In the genomic region with DNA sequence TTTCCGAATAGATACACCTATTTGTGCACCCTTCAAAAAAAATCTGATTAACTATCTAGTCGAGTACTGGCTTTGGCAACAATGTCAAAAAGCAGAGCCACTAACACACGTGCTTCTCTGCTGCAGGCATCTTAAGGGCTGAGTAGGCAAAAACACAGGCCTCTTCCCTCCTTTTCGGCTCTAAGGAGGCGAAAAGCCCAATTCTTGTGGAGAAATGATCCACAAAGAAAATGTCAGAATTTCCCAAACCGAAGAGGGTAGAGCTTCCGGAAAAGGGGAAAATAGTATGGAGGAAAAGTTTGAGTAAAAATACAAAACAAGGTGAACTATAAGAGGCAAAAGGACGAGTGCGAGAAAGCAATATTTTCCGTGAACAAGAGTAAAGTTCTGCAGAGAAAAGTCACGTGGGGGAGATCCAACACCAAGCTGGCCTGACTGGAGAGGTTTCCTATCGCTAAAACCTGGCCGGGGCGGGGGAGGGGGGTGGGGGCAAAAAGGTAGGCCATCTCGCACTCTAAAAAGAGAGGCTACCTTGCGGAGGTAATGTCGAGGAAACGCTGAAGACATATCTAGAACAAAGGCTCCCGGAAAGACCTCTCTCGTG, we compare ENCODE assay signal across 8 cellular contexts. TPM values are rescaled to one million over a fixed set of nuclear protein-coding genes. Genes with fewer than 3 reads are reported as not detected.
DNase-seq lines count a peak whose midpoint lies in the region; ATAC-seq, FAIRE-seq and TF ChIP-seq lines count a peak whose summit lies in the region.

No MANE protein-coding gene starts in this region.

- peak overlapping the region; percentile 91 for H2AFZ ChIP-seq in K562 (ENCODE audit: low read depth, low read length)

- H3K9ac ChIP-seq in K562 (ENCODE audit: insufficient read depth in 1 of 2, low read depth in 2 of 2, low read length in 2 of 2) = peak overlapping the region; percentile 91 to 96

- peaks cover 0 to 1% of the 10 kb centered on the region in 2 donors for H3K9me3 Mint-ChIP-seq in stimulated activated naive B cell treated with anti-CD40 and anti-IgM and Interleukin-4, amounts not matched to agents 10 μg/mL and 1 μg/mL and 100 μg/mL, for 72 hours

- no peak for TF ChIP-seq RAD21 in K562 (CRISPR knock-in tag; conservative IDR thresholded peaks at IDR 0.05 in 1 of 2, IDR thresholded peaks at IDR 0.05 in 1 of 2)

- TSS peak; percentile 42 for BruUV-seq in K562 (replicated peaks; lab: Mats Ljungman, UMichigan)

- peaks cover 15 to 23% of the 10 kb centered on the region in 2 donors for H3K36me3 Mint-ChIP-seq in stimulated activated naive B cell treated with anti-CD40 and anti-IgM and Interleukin-4, amounts not matched to agents 10 μg/mL and 1 μg/mL and 100 μg/mL, for 72 hours

- ATAC-seq in K562 (peak; percentile 80), GM21367 (IDR thresholded peaks at IDR 0.05; ENCODE audit: unreplicated experiment) (no peak)
- ATAC-seq in stimulated activated naive B cell treated with anti-CD40 and anti-IgM and Interleukin-4, amounts not matched to agents 10 μg/mL and 1 μg/mL and 100 μg/mL, for 72 hours (replicated peaks) = peak; percentile 48 to 52

- no peaks in the 10 kb centered on the region; a peak in 1 of 5 replicates for H3K27me3 ChIP-seq in K562 (ENCODE audit: control insufficient read depth in 2 of 2, insufficient read depth in 2 of 2, low read length in 2 of 2)
- no peaks in the 10 kb centered on the region for H3K27me3 ChIP-seq in kidney epithelial cell (ENCODE audit: control insufficient read depth, insufficient read depth, low read length)

- peak overlapping the region; percentile 100 for H3K27ac Mint-ChIP-seq in stimulated activated naive B cell treated with anti-CD40 and anti-IgM and Interleukin-4, amounts not matched to agents 10 μg/mL and 1 μg/mL and 100 μg/mL, for 72 hours

- 0% methylated on average over 15 of the region's 20 CpGs for WGBS in K562 (ENCODE audit: insufficient coverage, low coverage, missing lambda C conversion rate)

- H3K9me1 ChIP-seq in K562 (ENCODE audit: control insufficient read depth, insufficient read depth, low read length) = no peaks in the 10 kb centered on the region

- peak overlapping the region; percentile 90 for H3K4me2 ChIP-seq in K562 (ENCODE audit: insufficient read depth, low read length)

- CTCF ChIA-PET in K562 (lab: Yijun Ruan, JAX; ENCODE audit: low intra/inter-chr PET ratio) = no interaction called here

- TF ChIP-seq POLR2A in H54 (IDR thresholded peaks at IDR 0.05; ENCODE audit: low read depth, low read length) (no peak), K562 (conservative IDR thresholded peaks at IDR 0.05) (no peak)

- H3K9me3 ChIP-seq in K562 (replicated peaks; ENCODE audit: control insufficient read depth, insufficient read depth, low read depth, low read length) = no peaks in the 10 kb centered on the region

- in situ Hi-C loops in K562 (cut with MboI) = no loop called here

- intact Hi-C loops in K562 (cut with micrococcal nuclease) = loop anchor here (2.0 kb wide), 1 partner anchor 875 kb away; a partner anchor contains a TSS

- TF ChIP-seq CTCF in K562 (IDR thresholded peaks at IDR 0.05 in 2 of 3, conservative IDR thresholded peaks at IDR 0.05 in 1 of 3; ENCODE audit: insufficient read depth in 2 of 3, low read depth in 1 of 3, low read length in 3 of 3) = no peak
- no peak for TF ChIP-seq CTCF in kidney epithelial cell (IDR thresholded peaks at IDR 0.05; ENCODE audit: insufficient read depth, low read length, poor library complexity, severe bottlenecking)

- peaks cover 40% of the 10 kb centered on the region for H3K36me3 ChIP-seq in K562 (ENCODE audit: control insufficient read depth, insufficient read depth, low read length)
- H3K36me3 ChIP-seq in kidney epithelial cell (ENCODE audit: control insufficient read depth, insufficient read depth, low read length) = no peaks in the 10 kb centered on the region

- peak overlapping the region; percentile 89 for H3K27ac ChIP-seq in K562 (ENCODE audit: extremely low read depth, low read depth, low read length)

- FAIRE-seq in H54 (lab: Jason Lieb, UNC) = peak; percentile 57
- no peak for FAIRE-seq in K562 (lab: Jason Lieb, UNC)

- H3K4me3 Mint-ChIP-seq in stimulated activated naive B cell treated with anti-CD40 and anti-IgM and Interleukin-4, amounts not matched to agents 10 μg/mL and 1 μg/mL and 100 μg/mL, for 72 hours = peak overlapping the region; percentile 88 to 96

- peaks cover 57% of the 10 kb centered on the region for H3K79me2 ChIP-seq in K562 (ENCODE audit: control insufficient read depth, insufficient read depth, low read length)

- no peaks in the 10 kb centered on the region; a peak in 2 of 5 replicates for H3K4me1 ChIP-seq in K562 (replicated peaks in 1 of 2; ENCODE audit: control insufficient read depth in 2 of 2, insufficient read depth in 2 of 2, low read length in 2 of 2)

- peak; percentile 43 to 46 for DNase-seq in NCI-H526 (lab: John Stamatoyannopoulos, UW)
- DNase-seq in NCI-H526 treated with DMSO at 0.1 percent for 48 hours (lab: John Stamatoyannopoulos, UW) = no peak
- no peak for DNase-seq in H54 (ENCODE audit: insufficient read length, low spot score)
- DNase-seq in NCI-H69 (lab: John Stamatoyannopoulos, UW) = peak; percentile 58
- DNase-seq in K562 (ENCODE audit: extremely low read depth in 1 of 4, low spot score in 3 of 4) = peak; percentile 60 to 70 (median 68)
- DNase-seq in kidney epithelial cell (ENCODE audit: low read depth) = no peak
- DNase-seq in stimulated activated naive B cell treated with anti-CD40 and anti-IgM and Interleukin-4, amounts not matched to agents 10 μg/mL and 1 μg/mL and 100 μg/mL, for 72 hours = no peak

- H4K20me1 ChIP-seq in K562 (replicated peaks; ENCODE audit: control insufficient read depth, insufficient read depth, low read length) = no peaks in the 10 kb centered on the region; the same call in 1 of the 2 replicates

- H3K27me3 Mint-ChIP-seq in stimulated activated naive B cell treated with anti-CD40 and anti-IgM and Interleukin-4, amounts not matched to agents 10 μg/mL and 1 μg/mL and 100 μg/mL, for 72 hours = peaks cover 19 to 26% of the 10 kb centered on the region in 2 donors

- H3K4me3 ChIP-seq in K562 (peak overlapping the region; percentile 68), kidney epithelial cell (ENCODE audit: low read depth, low read length) (peak overlapping the region; percentile 71)

- H3K4me1 Mint-ChIP-seq in stimulated activated naive B cell treated with anti-CD40 and anti-IgM and Interleukin-4, amounts not matched to agents 10 μg/mL and 1 μg/mL and 100 μg/mL, for 72 hours = peaks cover 11 to 21% of the 10 kb centered on the region in 2 donors

- TF ChIP-seq EP300 in K562 (IDR thresholded peaks at IDR 0.05; ENCODE audit: low read length) = no peak

- POLR2A ChIA-PET in K562 (lab: Yijun Ruan, JAX) = interaction anchor here (0.6 to 1.7 kb wide), 6 partner anchors 7 to 110 kb away, joined by 3 to 6 read pairs (median 4); no protein-coding TSS in a partner anchor

TF ChIP-seq in K562, 482 proteins besides CTCF, POLR2A, EP300 and RAD21 (continues in another document):
- TF ChIP-seq SMAD3 (CRISPR knock-in tag; conservative IDR thresholded peaks at IDR 0.05) = no peak

RNA-seq across cellular contexts. Expression of a gene that starts 0.6 kb away (rescaled TPM):
- 82.9 and 341 TPM in 2 replicates for total RNA-seq in K562 (2011; cell fraction: chromatin; rRNA removed; ENCODE audit: low replicate concordance)
- total RNA-seq in K562 (2011; cell fraction: nucleolus; rRNA removed) = 32.4 and 47.8 TPM in 2 replicates
- 107 and 212 TPM in 2 replicates for total RNA-seq in K562 (2011; cell fraction: nucleoplasm; rRNA removed)
- total RNA-seq in K562 (2014; rRNA removed) (80.8 and 86.5 TPM in 2 replicates), K562 (2014; rRNA removed; fragmentation: Illumina TruSeq; extraction: Trizol) (86.0 and 108 TPM in 2 replicates), K562 (2015; rRNA removed; fragmentation: Illumina TruSeq; extraction: Trizol) (75.5 and 88.3 TPM in 2 replicates), K562 (2021) (129 and 134 TPM in 2 replicates), kidney epithelial cell (43.3 and 45.3 TPM in 2 replicates)
- polyA plus RNA-seq in K562 (2011; rRNA removed) (230 and 264 TPM in 2 replicates), K562 (2014; fragmentation: Illumina TruSeq; extraction: Trizol) (207 and 240 TPM in 2 replicates), K562 (2014; fragmentation: Nextera tagmentation; extraction: Ambion mirVana) (100 to 1,000 TPM; 194 to 244 TPM), K562 (2014; rRNA removed) (157 TPM in 2 replicates)
- polyA plus RNA-seq in K562 (2011; cell fraction: cytosol; rRNA removed) = 17.5 and 48.4 TPM in 2 replicates
- polyA plus RNA-seq in K562 (2011; cell fraction: nucleus; rRNA removed) = 309 and 554 TPM in 2 replicates
- polyA plus RNA-seq in K562 (2012) = 109 and 124 TPM in 2 replicates
- polyA minus RNA-seq in K562 (2011; rRNA and poly(A)+ RNA removed) = 108 and 129 TPM in 2 replicates
- polyA minus RNA-seq in K562 (2011; cell fraction: cytosol; rRNA and poly(A)+ RNA removed) = 28.0 and 33.2 TPM in 2 replicates
- polyA minus RNA-seq in K562 (2011; cell fraction: nucleus; rRNA and poly(A)+ RNA removed) = 82.8 and 171 TPM in 2 replicates

RNA-seq across cellular contexts. Expression of a gene that starts 32.7 kb away (rescaled TPM):
- total RNA-seq in K562 (2011; cell fraction: chromatin; rRNA removed; ENCODE audit: low replicate concordance) = 14.8 and 15.1 TPM in 2 replicates
- 13.7 and 16.2 TPM in 2 replicates for total RNA-seq in K562 (2011; cell fraction: nucleolus; rRNA removed)
- 13.1 and 24.9 TPM in 2 replicates for total RNA-seq in K562 (2011; cell fraction: nucleoplasm; rRNA removed)
- total RNA-seq in K562 (2014; rRNA removed) = 14.2 and 26.2 TPM in 2 replicates
- 19.0 and 19.2 TPM in 2 replicates for total RNA-seq in K562 (2014; rRNA removed; fragmentation: Illumina TruSeq; extraction: Trizol)
- 18.4 and 20.0 TPM in 2 replicates for total RNA-seq in K562 (2015; rRNA removed; fragmentation: Illumina TruSeq; extraction: Trizol)
- 28.5 and 33.3 TPM in 2 replicates for total RNA-seq in K562 (2021)
- 3.2 and 4.5 TPM in 2 replicates for polyA plus RNA-seq in K562 (2011; rRNA removed)
- polyA plus RNA-seq in K562 (2011; cell fraction: cytosol; rRNA removed) = 3.3 and 10.5 TPM in 2 replicates
- polyA plus RNA-seq in K562 (2011; cell fraction: nucleus; rRNA removed) = 4.9 and 8.3 TPM in 2 replicates
- 15.2 and 16.0 TPM in 2 replicates for polyA plus RNA-seq in K562 (2012)
- 11.6 and 14.6 TPM in 2 replicates for polyA plus RNA-seq in K562 (2014; fragmentation: Illumina TruSeq; extraction: Trizol)
- 1 to 10 TPM; 3.8 to 5.1 TPM for polyA plus RNA-seq in K562 (2014; fragmentation: Nextera tagmentation; extraction: Ambion mirVana)
- polyA plus RNA-seq in K562 (2014; rRNA removed) = 9.7 and 17.7 TPM in 2 replicates
- 5.3 and 6.0 TPM in 2 replicates for polyA minus RNA-seq in K562 (2011; rRNA and poly(A)+ RNA removed)
- 5.9 and 7.3 TPM in 2 replicates for polyA minus RNA-seq in K562 (2011; cell fraction: cytosol; rRNA and poly(A)+ RNA removed)
- 8.1 and 9.1 TPM in 2 replicates for polyA minus RNA-seq in K562 (2011; cell fraction: nucleus; rRNA and poly(A)+ RNA removed)
- total RNA-seq in kidney epithelial cell = 0.29 and 1.4 TPM in 2 replicates

Comparison
In these comparisons a context has a peak if more than half of its experiments do, and no peak if none do; other contexts are left out.
1. DNase-seq: peak in NCI-H526 (2 of 2), NCI-H69 (single experiment) and K562 (4 of 4); none in NCI-H526 treated with DMSO at 0.1 percent for 48 hours (single experiment), H54 (single experiment), kidney epithelial cell (single experiment) and stimulated activated naive B cell treated with anti-CD40 and anti-IgM and Interleukin-4, amounts not matched to agents 10 μg/mL and 1 μg/mL and 100 μg/mL, for 72 hours (single experiment).